10 cellular contexts compared by ENCODE assay signal in genomic region chr7:130489140-130489967, GRCh38. TPM values are rescaled to one million over a fixed set of nuclear protein-coding genes. Genes with fewer than 3 reads are reported as not detected.
DNase-seq lines count a peak whose midpoint lies in the region; ATAC-seq and TF ChIP-seq lines count a peak whose summit lies in the region.
"Had no signal": no experiment of that assay in that cellular context is flagged by ENCODE, and none has a peak within 500 bp of the region (broad histone marks: within the 10 kb centered on the region; RNA-seq: fewer than 3 reads in every experiment).

No MANE protein-coding gene starts in this region.

- WGBS in esophagus muscularis mucosa = 75% methylated on average over 9 of the region's 10 CpGs
- no CpG with 5 or more reads among the region's 10 CpGs for WGBS in neuronal stem cell (ENCODE audit: extremely low coverage in 2 of 2, insufficient read length in 2 of 2, insufficient replicate concordance in 1 of 2), 2 donors

- H3K23ac ChIP-seq in neuronal stem cell (ENCODE audit: low read depth, low read length, poor library complexity) = no peak overlapping the region

- CTCF ChIA-PET in Calu3 (lab: Charles Lee) = interaction anchor here (0.6 to 1.1 kb wide), 2 partner anchors 22 to 359 kb away, joined by 3 read pairs; no protein-coding TSS in a partner anchor
- CTCF ChIA-PET in Panc1 (lab: Charles Lee) = interaction anchor here (1.6 kb wide), 1 partner anchor 268 kb away, joined by 8 read pairs; no protein-coding TSS in a partner anchor

- TF ChIP-seq CTCF in Calu3 (IDR thresholded peaks at IDR 0.05; ENCODE audit: unreplicated experiment) = no peak
- no peak for TF ChIP-seq CTCF in Panc1 (IDR thresholded peaks at IDR 0.05)
- TF ChIP-seq CTCF in esophagus muscularis mucosa (IDR thresholded peaks at IDR 0.05) = no peak

- H3K4ac ChIP-seq in neuronal stem cell (ENCODE audit: low read length) = no peak overlapping the region

- no peak overlapping the region for H3K14ac ChIP-seq in neuronal stem cell (ENCODE audit: low read length)

- H3K9ac ChIP-seq in neuronal stem cell (ENCODE audit: low read depth, low read length, poor library complexity) = no peak overlapping the region

- H4K8ac ChIP-seq in neuronal stem cell (ENCODE audit: low read depth, low read length) = no peak overlapping the region

- H3K27ac Mint-ChIP-seq in Calu3 (ENCODE audit: unreplicated experiment) = no peak overlapping the region
- H3K27ac Mint-ChIP-seq: dendritic cell treated with granulocyte-macrophage colony-stimulating factor and Interleukin-4, amounts not matched to agents 40 ng/mL and 50 ng/mL, for 4 days had no signal

- no peak for TF ChIP-seq POLR2A in esophagus muscularis mucosa (IDR thresholded peaks at IDR 0.05; ENCODE audit: low read depth)

- no peak overlapping the region for H2BK5ac ChIP-seq in neuronal stem cell (ENCODE audit: low read length)

- DNase-seq in Calu3 = no peak
- DNase-seq in Panc1 (ENCODE audit: low read depth, low spot score) = no peak
- peak; percentile 24 for DNase-seq in esophagus muscularis mucosa (ENCODE audit: extremely low spot score)
- no peak for DNase-seq in neuronal stem cell (ENCODE audit: low spot score)
- DNase-seq in left lobe of liver (ENCODE audit: low spot score) = no peak
- DNase-seq in NCI-H187 treated with DMSO at 0.1 percent for 48 hours (lab: John Stamatoyannopoulos, UW) = no peak
- DNase-seq in NCI-H2171 treated with DMSO at 0.1 percent for 48 hours (lab: John Stamatoyannopoulos, UW) = no peak
- DNase-seq: activated T-cell treated with anti-CD3 and anti-CD28 coated beads, Interleukin-2, amount 50 U/mL, for 48 hours had no signal

- H3K4me3 ChIP-seq in Panc1 (ENCODE audit: low read depth in 2 of 2, low read length in 2 of 2) = peak overlapping the region in 1 of 2 experiments; percentile 12; a peak in 1 of 4 replicates
- no peak overlapping the region for H3K4me3 ChIP-seq in esophagus muscularis mucosa
- no peak overlapping the region for H3K4me3 ChIP-seq in neuronal stem cell (ENCODE audit: low read length in 2 of 2)

- no TSS peak for BruUV-seq in Calu3 (replicated peaks; lab: Mats Ljungman, UMichigan)
- BruUV-seq in Panc1 (replicated peaks; lab: Mats Ljungman, UMichigan) = no TSS peak

- no peak overlapping the region for H2BK120ac ChIP-seq in neuronal stem cell (ENCODE audit: low read depth, low read length)

- ATAC-seq in Panc1 (peak; percentile 51; the same call in 1 of the 2 replicates), left lobe of liver (no peak), GM18519 (IDR thresholded peaks at IDR 0.05; ENCODE audit: low FRiP score, unreplicated experiment) (no peak)

- no peak overlapping the region for H4K91ac ChIP-seq in neuronal stem cell (ENCODE audit: low read depth, low read length, poor library complexity)

- peaks cover 25% of the 10 kb centered on the region for H3K4me1 ChIP-seq in Panc1 (ENCODE audit: control insufficient read depth, insufficient read depth, low read length)
- H3K4me1 ChIP-seq in esophagus muscularis mucosa = peaks cover 24 to 45% (median 42%) of the 10 kb centered on the region in 4 donors
- peaks cover 0 to 4% of the 10 kb centered on the region in 2 donors for H3K4me1 ChIP-seq in neuronal stem cell (ENCODE audit: control insufficient read depth in 2 of 2, insufficient read depth in 1 of 2, low read depth in 1 of 2, low read length in 2 of 2)

- H3K9me3 ChIP-seq in Panc1 (ENCODE audit: control insufficient read depth, insufficient read depth, low read depth, low read length) = 0 out of 2 replicates have a peak, but pooled peaks cover 3% of the 10 kb centered on the region
- H3K9me3 ChIP-seq in esophagus muscularis mucosa = no peaks in the 10 kb centered on the region
- peaks cover 9 to 10% of the 10 kb centered on the region in 2 donors for H3K9me3 ChIP-seq in neuronal stem cell (replicated peaks in 1 of 2; ENCODE audit: control insufficient read depth in 2 of 2, insufficient read depth in 1 of 2, low read depth in 1 of 2, low read length in 2 of 2)

- H3K36me3 Mint-ChIP-seq in Calu3 (ENCODE audit: insufficient read depth, unreplicated experiment) = peaks cover 33% of the 10 kb centered on the region

- H3K36me3 ChIP-seq in Panc1 (ENCODE audit: control insufficient read depth, insufficient read depth, low read length) = no peaks in the 10 kb centered on the region
- H3K36me3 ChIP-seq in esophagus muscularis mucosa = no peaks in the 10 kb centered on the region
- peaks cover under 1 to 2% of the 10 kb centered on the region in 2 donors for H3K36me3 ChIP-seq in neuronal stem cell (replicated peaks in 1 of 2; ENCODE audit: control insufficient read depth in 2 of 2, insufficient read depth in 2 of 2, low read length in 2 of 2)

- peaks cover 11% of the 10 kb centered on the region for H3K79me1 ChIP-seq in neuronal stem cell (ENCODE audit: low read depth, low read length)

- peaks cover 50% of the 10 kb centered on the region for H3K4me1 Mint-ChIP-seq in Calu3 (ENCODE audit: low read depth, unreplicated experiment)

- peaks cover 3% of the 10 kb centered on the region for H3K9me3 Mint-ChIP-seq in Calu3 (ENCODE audit: low read depth, unreplicated experiment)

- intact Hi-C loops in Calu3 (cut with micrococcal nuclease; ENCODE audit: unreplicated experiment) = loop anchor here (5.0 to 10.0 kb wide), 2 partner anchors 247 to 415 kb away; partner anchors contain the start of gene KLHDC10
- intact Hi-C loops in Panc1 (cut with micrococcal nuclease; ENCODE audit: unreplicated experiment) = loop anchor here (5.0 kb wide), 1 partner anchor 247 kb away; no protein-coding TSS in a partner anchor
- intact Hi-C loops in esophagus muscularis mucosa (cut with DNase I) = no loop called here

- no peak overlapping the region for H2BK15ac ChIP-seq in neuronal stem cell (ENCODE audit: low read length)

- POLR2A ChIA-PET in Panc1 (lab: Charles Lee) = interaction anchor here (0.6 kb wide), 2 partner anchors 201 to 387 kb away, joined by 3 to 4 read pairs; no protein-coding TSS in a partner anchor

- no peak for TF ChIP-seq EP300 in esophagus muscularis mucosa (IDR thresholded peaks at IDR 0.05)

- in situ Hi-C loops in Panc1 (cut with HindIII; ENCODE audit: low pct_unique_long_range_greater_than_20kb, low sequenced_read_pairs) = no loop called here

- peak overlapping the region; percentile 27 for H3K4me3 Mint-ChIP-seq in Calu3 (ENCODE audit: low read depth, unreplicated experiment)

- no peaks in the 10 kb centered on the region for H3K27me3 ChIP-seq in Panc1 (ENCODE audit: control insufficient read depth, insufficient read depth, low read length)
- H3K27me3 ChIP-seq in esophagus muscularis mucosa = peaks cover 0 to 84% (median 21%) of the 10 kb centered on the region in 4 donors
- H3K27me3 ChIP-seq in neuronal stem cell (ENCODE audit: control insufficient read depth in 3 of 3, insufficient read depth in 3 of 3, low read depth in 1 of 3, low read length in 3 of 3) = no peaks in the 10 kb centered on the region

- H2BK12ac ChIP-seq in neuronal stem cell (ENCODE audit: low read length) = no peak overlapping the region

- peaks cover 6% of the 10 kb centered on the region for H3K27me3 Mint-ChIP-seq in Calu3 (ENCODE audit: unreplicated experiment)

- peak overlapping the region; percentile 80 for H3K27ac ChIP-seq in Panc1 (ENCODE audit: low read length)
- H3K27ac ChIP-seq in esophagus muscularis mucosa (replicated peaks in 1 of 4) = no peak overlapping the region
- peak overlapping the region; percentile 76 for H3K27ac ChIP-seq in neuronal stem cell (replicated peaks; ENCODE audit: low read length)

- no peak overlapping the region for H3K4me2 ChIP-seq in neuronal stem cell (ENCODE audit: insufficient read depth, low read length, poor library complexity, severe bottlenecking)

- H3K18ac ChIP-seq in neuronal stem cell (ENCODE audit: low read length) = peak overlapping the region; percentile 15

- no peak overlapping the region for H2AK5ac ChIP-seq in neuronal stem cell (ENCODE audit: low read depth, low read length)

- H2AFZ ChIP-seq in neuronal stem cell (ENCODE audit: low read length) = no peak overlapping the region

RNA-seq across cellular contexts. Expression of gene MEST, which starts 2.5 kb away (rescaled TPM):
- total RNA-seq in Calu3 (2022) (62.6 and 76.1 TPM in 2 replicates), Panc1 (2021; ENCODE audit: unreplicated experiment) (44.4 TPM), esophagus muscularis mucosa (1 to 10 TPM; 2.6 to 4.6 (median 3.1) TPM), left lobe of liver (44.4 TPM)
- 50.2 TPM for polyA plus RNA-seq in Panc1 (2012; ENCODE audit: insufficient read length)
- 487 TPM for polyA plus RNA-seq in neuronal stem cell (2013, experiment 1 of 2)
- 485 TPM for polyA plus RNA-seq in neuronal stem cell (2013, experiment 2 of 2)

RNA-seq across cellular contexts. Expression of gene CEP41, which starts 48.5 kb away (rescaled TPM):
- total RNA-seq in Calu3 (2022) (21.6 and 22.4 TPM in 2 replicates), Panc1 (2021; ENCODE audit: unreplicated experiment) (13.2 TPM), esophagus muscularis mucosa (1 to 10 TPM in 3 of 4 donors, under 1 TPM in 1; 0.83 to 5.9 (median 2.8) TPM), left lobe of liver (3.5 TPM)
- polyA plus RNA-seq in Panc1 (2012; ENCODE audit: insufficient read length) = 14.7 TPM
- 20.9 TPM for polyA plus RNA-seq in neuronal stem cell (2013, experiment 1 of 2)
- 21.0 TPM for polyA plus RNA-seq in neuronal stem cell (2013, experiment 2 of 2)

Comparison
In these comparisons a context has a peak if more than half of its experiments do, and no peak if none do; other contexts are left out.
1. H3K27ac ChIP-seq: peak in Panc1 (single experiment) and neuronal stem cell (single experiment); none in esophagus muscularis mucosa (0 of 4).